In the genomic region with DNA sequence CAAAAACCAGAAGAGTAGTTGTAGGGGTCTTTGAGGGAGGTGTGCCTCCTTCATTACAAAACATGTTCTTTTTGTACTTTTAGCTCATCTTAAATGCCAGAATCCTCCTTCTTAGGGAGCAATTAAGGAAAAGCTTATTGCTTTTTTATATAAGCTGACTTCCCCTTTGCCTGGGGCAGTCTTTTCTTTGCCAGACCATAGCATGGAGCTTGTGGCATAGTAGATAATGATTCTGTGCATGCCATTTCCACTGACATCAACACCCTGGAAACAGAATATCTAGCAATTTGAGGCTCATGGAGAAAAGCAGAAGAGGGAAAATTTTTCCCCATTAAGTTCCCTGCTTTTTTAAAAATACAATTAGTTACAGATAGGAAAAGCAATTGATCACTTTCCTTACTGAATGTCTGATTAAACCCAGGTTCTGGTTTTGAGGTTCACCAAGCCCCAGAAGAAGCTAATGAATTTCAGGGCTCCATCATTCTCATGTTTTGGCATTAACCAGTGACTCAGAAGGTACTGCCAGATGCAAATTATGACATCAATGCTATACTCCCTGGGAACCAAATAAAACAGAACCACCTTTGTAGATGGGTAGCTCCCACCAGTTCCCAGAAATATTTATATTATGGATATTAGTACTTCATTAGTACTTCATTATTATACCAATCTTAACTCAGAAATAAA, we compare ENCODE assay signal across 32 cellular contexts.
DNase-seq lines count a peak whose midpoint lies in the region; TF ChIP-seq lines count a peak whose summit lies in the region.
"Had no signal": no experiment of that assay in that cellular context is flagged by ENCODE, and none has a peak within 500 bp of the region (broad histone marks: within the 10 kb centered on the region; RNA-seq: fewer than 3 reads in every experiment).

No MANE protein-coding gene starts in this region.

- H3K27me3 ChIP-seq in endodermal cell (ENCODE audit: control insufficient read depth, insufficient read depth, low read length, poor library complexity, severe bottlenecking) (no peaks in the 10 kb centered on the region), trophoblast cell (ENCODE audit: insufficient read depth, low read length) (no peaks in the 10 kb centered on the region)
- H3K27me3 ChIP-seq: brain microvascular endothelial cell, gastroesophageal sphincter, left lung had no signal

- H3K36me3 ChIP-seq in endodermal cell (ENCODE audit: control insufficient read depth, insufficient read depth, low read length) (no peaks in the 10 kb centered on the region), trophoblast cell (ENCODE audit: control insufficient read depth in 1 of 2, insufficient read depth in 2 of 2, low read length in 2 of 2) (peaks cover 0 to 4% of the 10 kb centered on the region in 2 experiments)
- H3K36me3 ChIP-seq: brain microvascular endothelial cell, gastroesophageal sphincter, left lung, thoracic aorta had no signal

- H4K91ac ChIP-seq in trophoblast cell (ENCODE audit: low read depth, low read length): no peak overlapping the region

- H3K9me3 Mint-ChIP-seq in endodermal cell: peaks cover under 1% of the 10 kb centered on the region
- H3K9me3 Mint-ChIP-seq: activated CD8-positive, alpha-beta T cell treated with anti-CD3 and anti-CD28 coated beads for 36 hours; activated naive CD8-positive, alpha-beta T cell treated with anti-CD3 and anti-CD28 coated beads, Interleukin-2, amount 50 U/mL, for 24 hours; immature natural killer cell; mesothelial cell of epicardium; nephron; stimulated activated naive B cell treated with anti-CD40 and anti-IgM and Interleukin-4, amounts not matched to agents 10 μg/mL and 1 μg/mL and 100 μg/mL, for 72 hours had no signal

- no peaks in the 10 kb centered on the region for H3K36me3 Mint-ChIP-seq in endodermal cell (ENCODE audit: low read depth)
- H3K36me3 Mint-ChIP-seq: immature natural killer cell; mesothelial cell of epicardium; stimulated activated naive B cell treated with anti-CD40 and anti-IgM and Interleukin-4, amounts not matched to agents 10 μg/mL and 1 μg/mL and 100 μg/mL, for 72 hours had no signal

- peak overlapping the region; percentile 34 for H2BK5ac ChIP-seq in trophoblast cell (ENCODE audit: low read depth, low read length, poor library complexity)

- no peak overlapping the region for H3K4me3 Mint-ChIP-seq in endodermal cell
- H3K4me3 Mint-ChIP-seq: activated CD8-positive, alpha-beta T cell treated with anti-CD3 and anti-CD28 coated beads for 36 hours; activated naive CD8-positive, alpha-beta T cell treated with anti-CD3 and anti-CD28 coated beads, Interleukin-2, amount 50 U/mL, for 24 hours; immature natural killer cell; mesothelial cell of epicardium; nephron; stimulated activated naive B cell treated with anti-CD40 and anti-IgM and Interleukin-4, amounts not matched to agents 10 μg/mL and 1 μg/mL and 100 μg/mL, for 72 hours had no signal

- H3K27ac Mint-ChIP-seq in endodermal cell: no peak overlapping the region
- H3K27ac Mint-ChIP-seq: activated CD8-positive, alpha-beta T cell treated with anti-CD3 and anti-CD28 coated beads for 36 hours; activated naive CD8-positive, alpha-beta T cell treated with anti-CD3 and anti-CD28 coated beads, Interleukin-2, amount 50 U/mL, for 24 hours; immature natural killer cell; mesothelial cell of epicardium; stimulated activated naive B cell treated with anti-CD40 and anti-IgM and Interleukin-4, amounts not matched to agents 10 μg/mL and 1 μg/mL and 100 μg/mL, for 72 hours had no signal

- no peak overlapping the region for H3K4ac ChIP-seq in trophoblast cell (ENCODE audit: low read depth, low read length)

- H3K79me2 ChIP-seq in trophoblast cell (ENCODE audit: control insufficient read depth, insufficient read depth, low read length, poor library complexity): peaks cover 1% of the 10 kb centered on the region
- H3K79me2 ChIP-seq: parathyroid adenoma had no signal

- no peak overlapping the region for H3K4me2 ChIP-seq in trophoblast cell (ENCODE audit: low read length)

- no peak overlapping the region for H2AK5ac ChIP-seq in trophoblast cell (ENCODE audit: low read length)

- peaks cover 2% of the 10 kb centered on the region for H3K27me3 Mint-ChIP-seq in endodermal cell (ENCODE audit: insufficient read depth)

- DNase-seq in EH (ENCODE audit: low read depth) (peak; percentile 84), M059J (ENCODE audit: low read depth) (peak; percentile 70), endodermal cell (no peak), trophoblast cell (no peak), COR-L47 (lab: John Stamatoyannopoulos, UW) (no peak), SHP77 treated with DMSO at 0.1 percent for 48 hours (lab: John Stamatoyannopoulos, UW) (no peak), NCI-H82 (lab: John Stamatoyannopoulos, UW) (no peak)
- DNase-seq in activated CD4-positive, alpha-beta T cell treated with anti-CD3 and anti-CD28 coated beads for 4 hours: no peak
- DNase-seq: activated CD4-positive, CD25-positive, alpha-beta regulatory T cell; activated CD8-positive, alpha-beta T cell treated with anti-CD3 and anti-CD28 coated beads for 36 hours; activated effector memory CD4-positive, alpha-beta T cell treated with anti-CD3 and anti-CD28 coated beads, Interleukin-2, amount 50 U/mL, for 16 hours; activated naive CD8-positive, alpha-beta T cell treated with anti-CD3 and anti-CD28 coated beads, Interleukin-2, amount 50 U/mL, for 24 hours; activated T-cell treated with anti-CD3 and anti-CD28 coated beads for 4 hours; brain microvascular endothelial cell; effector memory CD4-positive, alpha-beta T cell; hippocampal formation; immature natural killer cell; KBM-7; left lung; NCI-H1436 treated with DMSO at 0.1 percent for 48 hours; NCI-H526 treated with DMSO at 0.1 percent for 48 hours; right cardiac atrium; stimulated activated CD4-positive, alpha-beta T cell treated with anti-CD3 and anti-CD28 coated beads, Interleukin-12 subunit alpha, Interleukin-12 subunit beta, amount 100 ng/mL, for 4 hours; stimulated activated CD4-positive, alpha-beta T cell treated with anti-CD3 and anti-CD28 coated beads, Interleukin-4, amount 100 ng/mL, for 24 hours; stimulated activated naive B cell treated with anti-CD40 and anti-IgM and Interleukin-4, amounts not matched to agents 10 μg/mL and 1 μg/mL and 100 μg/mL, for 72 hours; SW 1271; T1000 had no signal

- H3K4me1 Mint-ChIP-seq in endodermal cell: peaks cover 6% of the 10 kb centered on the region

- H3K4me3 ChIP-seq in endodermal cell (ENCODE audit: low read length) (no peak overlapping the region), trophoblast cell (ENCODE audit: low read depth, low read length) (no peak overlapping the region)
- H3K4me3 ChIP-seq: gastroesophageal sphincter, left lung, thoracic aorta had no signal

- H2BK12ac ChIP-seq in trophoblast cell (ENCODE audit: low read length): no peak overlapping the region

- no peak overlapping the region for H2BK120ac ChIP-seq in trophoblast cell (ENCODE audit: insufficient read depth, low read length, poor library complexity)

- H4K8ac ChIP-seq in trophoblast cell (ENCODE audit: low read depth, low read length): no peak overlapping the region

- H3K79me1 ChIP-seq in trophoblast cell (ENCODE audit: low read length): peaks cover 28% of the 10 kb centered on the region

- no peak overlapping the region for H2AFZ ChIP-seq in trophoblast cell (ENCODE audit: insufficient read depth, low read length, poor library complexity)
- H2AFZ ChIP-seq: parathyroid adenoma had no signal

- peak overlapping the region; percentile 63 for H3K27ac ChIP-seq in endodermal cell (ENCODE audit: low read depth, low read length)
- peak overlapping the region; percentile 84 for H3K27ac ChIP-seq in trophoblast cell (ENCODE audit: low read depth, low read length)
- H3K27ac ChIP-seq: brain microvascular endothelial cell, left lung, parathyroid adenoma, thoracic aorta had no signal

- TF ChIP-seq CTCF in endodermal cell (conservative IDR thresholded peaks at IDR 0.05): no peak

- H3K18ac ChIP-seq in trophoblast cell (ENCODE audit: low read length): no peak overlapping the region

- no peak overlapping the region for H3K14ac ChIP-seq in trophoblast cell (ENCODE audit: low read length)

- no peaks in the 10 kb centered on the region for H3K9me3 ChIP-seq in endodermal cell (ENCODE audit: control insufficient read depth, low read length)
- no peaks in the 10 kb centered on the region for H3K9me3 ChIP-seq in trophoblast cell (ENCODE audit: insufficient read depth, low read depth, low read length)
- H3K9me3 ChIP-seq: gastroesophageal sphincter, left lung, thoracic aorta had no signal

- H3K9ac ChIP-seq in endodermal cell (ENCODE audit: extremely low read depth, low read length, poor library complexity, severe bottlenecking) (no peak overlapping the region), trophoblast cell (ENCODE audit: low read length) (no peak overlapping the region)
- H3K9ac ChIP-seq: parathyroid adenoma had no signal

- H3K23ac ChIP-seq in trophoblast cell (ENCODE audit: low read length): no peak overlapping the region

- no peak overlapping the region for H4K12ac ChIP-seq in trophoblast cell (ENCODE audit: low read depth, low read length)

- H3K4me1 ChIP-seq in endodermal cell (ENCODE audit: control insufficient read depth, insufficient read depth, low read length): no peaks in the 10 kb centered on the region
- H3K4me1 ChIP-seq in trophoblast cell (ENCODE audit: control insufficient read depth in 1 of 2, insufficient read depth in 2 of 2, low read length in 2 of 2): peaks cover 17 to 19% of the 10 kb centered on the region in 2 experiments
- H3K4me1 ChIP-seq: left lung, parathyroid adenoma had no signal

Comparison
In these comparisons a context has a peak if more than half of its experiments do, and no peak if none do; other contexts are left out.
1. DNase-seq: peak in EH (single experiment) and M059J (single experiment); none in endodermal cell (single experiment), trophoblast cell (0 of 2), activated CD4-positive, alpha-beta T cell treated with anti-CD3 and anti-CD28 coated beads for 4 hours (0 of 2), COR-L47 (single experiment), SHP77 treated with DMSO at 0.1 percent for 48 hours (single experiment) and NCI-H82 (single experiment).